23 cellular contexts compared by ENCODE assay signal in genomic region chrX:15869695-15870094, GRCh38. TPM values are rescaled to one million over a fixed set of nuclear protein-coding genes. Genes with fewer than 3 reads are reported as not detected.
DNase-seq lines count a peak whose midpoint lies in the region; ATAC-seq and TF ChIP-seq lines count a peak whose summit lies in the region.
"Had no signal": no experiment of that assay in that cellular context is flagged by ENCODE, and none has a peak within 500 bp of the region (broad histone marks: within the 10 kb centered on the region; RNA-seq: fewer than 3 reads in every experiment).

No MANE protein-coding gene starts in this region.

- H3K27ac Mint-ChIP-seq in WTC11 = no peak overlapping the region
- no peak overlapping the region for H3K27ac Mint-ChIP-seq in immature natural killer cell
- H3K27ac Mint-ChIP-seq: CD14-positive monocyte; CD4-positive, alpha-beta memory T cell; CD4-positive, CD25-positive, alpha-beta regulatory T cell had no signal

- CTCF ChIA-PET in WTC11 (lab: Charles Lee) = no interaction called here

- POLR2A ChIA-PET in WTC11 (lab: Charles Lee) = no interaction called here

- H3K9ac ChIP-seq in Loucy (ENCODE audit: low read depth, low read length, poor library complexity, severe bottlenecking) = no peak overlapping the region
- H3K9ac ChIP-seq: BLaER1 had no signal

- no peaks in the 10 kb centered on the region for H3K9me3 ChIP-seq in Loucy (ENCODE audit: insufficient read depth, low read depth, low read length)
- H3K9me3 ChIP-seq: BE2C, BLaER1 had no signal

- no peaks in the 10 kb centered on the region for H3K9me3 Mint-ChIP-seq in WTC11
- H3K9me3 Mint-ChIP-seq in immature natural killer cell = peaks cover 0 to 2% (median 0%) of the 10 kb centered on the region in 6 donors
- H3K9me3 Mint-ChIP-seq: CD4-positive, alpha-beta memory T cell; CD4-positive, CD25-positive, alpha-beta regulatory T cell; CD8-positive, alpha-beta memory T cell had no signal

- H3F3A ChIP-seq in Loucy (ENCODE audit: low read depth) = no peaks in the 10 kb centered on the region

- H3K4me1 Mint-ChIP-seq in WTC11 = peaks cover 4% of the 10 kb centered on the region; the same call in 1 of the 2 replicates
- H3K4me1 Mint-ChIP-seq in immature natural killer cell = no peaks in the 10 kb centered on the region
- H3K4me1 Mint-ChIP-seq: CD4-positive, CD25-positive, alpha-beta regulatory T cell; CD8-positive, alpha-beta memory T cell had no signal

- H3K27me3 Mint-ChIP-seq in WTC11 (ENCODE audit: low read depth) (no peaks in the 10 kb centered on the region), immature natural killer cell (ENCODE audit: low read depth in 3 of 3) (peaks cover 1 to 6% (median 4%) of the 10 kb centered on the region in 3 donors)
- H3K27me3 Mint-ChIP-seq: CD4-positive, CD25-positive, alpha-beta regulatory T cell had no signal

- H3K9me2 ChIP-seq in Loucy (replicated peaks; ENCODE audit: low read depth, low read length) = no peaks in the 10 kb centered on the region

- peak overlapping the region; percentile 32 for H3K4me2 ChIP-seq in Loucy (ENCODE audit: low read depth, low read length, poor library complexity, severe bottlenecking)
- H3K4me2 ChIP-seq: BLaER1 had no signal

- H3K27me3 ChIP-seq in Loucy (ENCODE audit: insufficient read depth, low read length, poor library complexity, severe bottlenecking) = no peaks in the 10 kb centered on the region
- H3K27me3 ChIP-seq: BE2C had no signal

- no peak overlapping the region for H2AFZ ChIP-seq in Loucy (ENCODE audit: low read length)

- H3K36me3 Mint-ChIP-seq in WTC11 (no peaks in the 10 kb centered on the region), immature natural killer cell (no peaks in the 10 kb centered on the region)
- H3K36me3 Mint-ChIP-seq: CD14-positive monocyte; CD4-positive, alpha-beta memory T cell; CD4-positive, CD25-positive, alpha-beta regulatory T cell; CD8-positive, alpha-beta memory T cell had no signal

- TF ChIP-seq CTCF in Loucy (conservative IDR thresholded peaks at IDR 0.05; ENCODE audit: low read length) = no peak
- no peak for TF ChIP-seq CTCF in WTC11 (IDR thresholded peaks at IDR 0.05)

- H4K20me1 ChIP-seq in Loucy (ENCODE audit: insufficient read depth, low read length, poor library complexity, severe bottlenecking) = no peaks in the 10 kb centered on the region

- no peak overlapping the region for H3K4me3 Mint-ChIP-seq in WTC11
- H3K4me3 Mint-ChIP-seq in immature natural killer cell = no peak overlapping the region
- H3K4me3 Mint-ChIP-seq: CD14-positive monocyte; CD4-positive, alpha-beta memory T cell; CD4-positive, CD25-positive, alpha-beta regulatory T cell; CD8-positive, alpha-beta memory T cell had no signal

- H3K4me1 ChIP-seq in Loucy (ENCODE audit: insufficient read depth, low read length, poor library complexity, severe bottlenecking) = peaks cover 12% of the 10 kb centered on the region
- H3K4me1 ChIP-seq: BE2C, BLaER1 had no signal

- H3K4me3 ChIP-seq in Loucy (ENCODE audit: low read length, poor library complexity, severe bottlenecking) = no peak overlapping the region
- H3K4me3 ChIP-seq: BLaER1, GM12878 had no signal

- no peaks in the 10 kb centered on the region for H3K36me3 ChIP-seq in Loucy (ENCODE audit: insufficient read depth, low read length)
- H3K36me3 ChIP-seq: BE2C, BLaER1 had no signal

- no peak for ATAC-seq in WTC11
- ATAC-seq: GM12878 had no signal

- no peak for DNase-seq in WTC11 (ENCODE audit: low spot score)
- DNase-seq in pons (ENCODE audit: low spot score) = no peak
- DNase-seq in NCI-H1930 (lab: John Stamatoyannopoulos, UW) = no peak
- no peak for DNase-seq in immature natural killer cell
- DNase-seq: 8988T; ACHN; BE2C; C1 segment of cervical spinal cord; CD4-positive, alpha-beta memory T cell; CD4-positive, CD25-positive, alpha-beta regulatory T cell; CD8-positive, alpha-beta memory T cell; COR-L47; DMS 273 treated with DMSO at 0.1 percent for 48 hours; DMS153; DMS53; DMS79; DND-41; EL; GDM1 had no signal

- H3K79me2 ChIP-seq in Loucy (ENCODE audit: insufficient read depth, low read length) = no peaks in the 10 kb centered on the region

TF ChIP-seq in WTC11, 78 proteins besides CTCF, POLR2A, EP300 and RAD21:
- TF ChIP-seq CREB1 (CRISPR knock-in tag; IDR thresholded peaks at IDR 0.05) (no peak), ZNF121 (CRISPR knock-in tag; IDR thresholded peaks at IDR 0.05) (peak; percentile 51; the same call in 1 of the 2 replicates), KAT7 (CRISPR knock-in tag; IDR thresholded peaks at IDR 0.05; ENCODE audit: borderline replicate concordance) (no peak), CBFB (CRISPR knock-in tag; IDR thresholded peaks at IDR 0.05; ENCODE audit: low read depth) (no peak), ZNF317 (CRISPR knock-in tag; IDR thresholded peaks at IDR 0.05; ENCODE audit: borderline replicate concordance, low read depth) (no peak), JUN (CRISPR knock-in tag; IDR thresholded peaks at IDR 0.05) (no peak), ZNF671 (CRISPR knock-in tag; IDR thresholded peaks at IDR 0.05) (no peak), RELA (CRISPR knock-in tag; IDR thresholded peaks at IDR 0.05; ENCODE audit: borderline replicate concordance) (no peak), GTF2I (CRISPR knock-in tag; conservative IDR thresholded peaks at IDR 0.05) (no peak)

RNA-seq across cellular contexts. Expression of gene AP1S2, which starts 15.1 kb away (rescaled TPM):
- total RNA-seq in WTC11 (2021) = 164 to 184 TPM (median 171 TPM) in 3 replicates
- polyA plus RNA-seq in immature natural killer cell = 10 to 100 TPM; 49.2 to 83.4 (median 71.3) TPM
